11 cellular contexts compared by ENCODE assay signal in genomic region chr7:96663457-96663856, GRCh38. TPM values are rescaled to one million over a fixed set of nuclear protein-coding genes. Genes with fewer than 3 reads are reported as not detected.
DNase-seq lines count a peak whose midpoint lies in the region; ATAC-seq, FAIRE-seq and TF ChIP-seq lines count a peak whose summit lies in the region.
"Had no signal": no experiment of that assay in that cellular context is flagged by ENCODE, and none has a peak within 500 bp of the region (broad histone marks: within the 10 kb centered on the region; RNA-seq: fewer than 3 reads in every experiment).

No MANE protein-coding gene starts in this region.

- H3K4me2 ChIP-seq in GM12878 (ENCODE audit: control insufficient read depth, insufficient read depth) = peak overlapping the region; percentile 1

- no peak overlapping the region for H3K9ac ChIP-seq in GM12878 (ENCODE audit: control insufficient read depth, insufficient read depth, low read length)

- no peak for TF ChIP-seq POLR2A in GM12878 (IDR thresholded peaks at IDR 0.05; ENCODE audit: low read depth, low read length)
- TF ChIP-seq POLR2A in GM12892 (IDR thresholded peaks at IDR 0.05; ENCODE audit: low read depth, low read length) = no peak

- peak; percentile 95 for ATAC-seq in GM18858 (IDR thresholded peaks at IDR 0.05; ENCODE audit: unreplicated experiment)
- ATAC-seq in GM21526 (IDR thresholded peaks at IDR 0.05; ENCODE audit: low FRiP score, unreplicated experiment) = peak; percentile 85
- peak; percentile 75 for ATAC-seq in HG03280 (IDR thresholded peaks at IDR 0.05; ENCODE audit: unreplicated experiment)
- peak; percentile 99 for ATAC-seq in GM12878
- ATAC-seq: right cardiac atrium had no signal

- H3K9me3 ChIP-seq in GM12878 (replicated peaks; ENCODE audit: control insufficient read depth, insufficient read depth, low read length) = no peaks in the 10 kb centered on the region

- no peaks in the 10 kb centered on the region for H4K20me1 ChIP-seq in GM12878 (ENCODE audit: control insufficient read depth, insufficient read depth)

- 88% methylated on average over 2 of the region's 2 CpGs for WGBS in GM12878 (ENCODE audit: insufficient coverage, insufficient replicate concordance, low lambda C conversion rate, missing lambda C conversion rate)

- no TSS peak for BruUV-seq in GM12878 (replicated peaks; lab: Mats Ljungman, UMichigan)

- SMC1A ChIA-PET in GM12878 (lab: Charles Lee; ENCODE audit: uncharacterized antibody, unreplicated experiment) = no interaction called here

- FAIRE-seq in GM12878 (lab: Jason Lieb, UNC) (no peak), GM12892 (lab: Jason Lieb, UNC) (no peak)

- POLR2A ChIA-PET in GM12878 (lab: Charles Lee) = no interaction called here

- peaks cover 3% of the 10 kb centered on the region; the same call in 1 of the 2 replicates for H3K4me1 ChIP-seq in GM12878 (ENCODE audit: control insufficient read depth, insufficient read depth, low read length)

- TF ChIP-seq EP300 in GM12878 (IDR thresholded peaks at IDR 0.05; ENCODE audit: borderline replicate concordance in 1 of 2, control insufficient read depth in 1 of 2, low read depth in 2 of 2, low read length in 2 of 2) = no peak

- in situ Hi-C loops in GM12878 (cut with MboI) = no loop called here

- DNase-seq in GM12878 (ENCODE audit: low read depth, low spot score) (peak; percentile 25), GM12892 (ENCODE audit: insufficient read length) (no peak), NCI-H774 (lab: John Stamatoyannopoulos, UW) (no peak), D341Med (ENCODE audit: low spot score) (no peak)
- no peak for DNase-seq in activated T-cell treated with anti-CD3 and anti-CD28 coated beads, Interleukin-2, amount 50 U/mL, for 48 hours
- DNase-seq: NCI-H446 treated with DMSO at 0.1 percent for 48 hours, right cardiac atrium had no signal

- H3K27ac ChIP-seq in GM12878 (ENCODE audit: control insufficient read depth, insufficient read depth) = no peak overlapping the region
- H3K27ac ChIP-seq: epithelial cell of prostate had no signal

- CTCF ChIA-PET in GM12878 (lab: Yijun Ruan, JAX) = no interaction called here

- H2AFZ ChIP-seq in GM12878 (ENCODE audit: control insufficient read depth, low read depth, low read length) = no peak overlapping the region

- no peak for TF ChIP-seq RAD21 in GM12878 (IDR thresholded peaks at IDR 0.05; ENCODE audit: insufficient read depth, low read depth, low read length)

- intact Hi-C loops in GM12878 (cut with micrococcal nuclease; ENCODE audit: unreplicated experiment) = no loop called here

- RAD21 ChIA-PET in GM12878 (lab: Charles Lee; ENCODE audit: unreplicated experiment) = no interaction called here

- no peaks in the 10 kb centered on the region for H3K36me3 ChIP-seq in GM12878 (ENCODE audit: control insufficient read depth in 2 of 2, insufficient read depth in 2 of 2, low read length in 1 of 2)

- no peak overlapping the region for H3K4me3 ChIP-seq in GM12878

- no peaks in the 10 kb centered on the region for H3K79me2 ChIP-seq in GM12878 (ENCODE audit: control insufficient read depth, insufficient read depth, low read length)

- H3K27me3 ChIP-seq in GM12878 (replicated peaks in 1 of 2; ENCODE audit: control insufficient read depth in 2 of 2, insufficient read depth in 2 of 2, low read length in 1 of 2) = no peaks in the 10 kb centered on the region

- no peak for TF ChIP-seq CTCF in GM12878 (IDR thresholded peaks at IDR 0.05 in 2 of 3, conservative IDR thresholded peaks at IDR 0.05 in 1 of 3; ENCODE audit: control insufficient read depth in 2 of 3, extremely low read depth in 1 of 3, insufficient read depth in 1 of 3, low read depth in 3 of 3, low read length in 3 of 3)

TF ChIP-seq in GM12878, 131 proteins besides CTCF, POLR2A, EP300 and RAD21:
- TF ChIP-seq RAD51 (IDR thresholded peaks at IDR 0.05) = peak; percentile 72; the same call in 1 of the 2 replicates
- no peak for TF ChIP-seq LARP7 (IDR thresholded peaks at IDR 0.05)
- TF ChIP-seq ATF7 (IDR thresholded peaks at IDR 0.05; ENCODE audit: low read depth) = 0 out of 2 replicates have a peak, but pooled peaks have one; percentile 14
- TF ChIP-seq SPI1 (IDR thresholded peaks at IDR 0.05; ENCODE audit: borderline replicate concordance, insufficient read depth, low read depth, low read length) = peak; percentile 61
- 0 out of 2 replicates have a peak, but pooled peaks have one; percentile 18 for TF ChIP-seq RELB (IDR thresholded peaks at IDR 0.05; ENCODE audit: low read depth)
- no peak for TF ChIP-seq HDAC2 (IDR thresholded peaks at IDR 0.05)
- TF ChIP-seq MTA2 (IDR thresholded peaks at IDR 0.05; ENCODE audit: low read depth) = peak; percentile 75; the same call in 1 of the 2 replicates
- peak in 1 of 2 experiments; percentile 64; a peak in 1 of 4 replicates for TF ChIP-seq BHLHE40 (IDR thresholded peaks at IDR 0.05; ENCODE audit: borderline replicate concordance in 1 of 2, low read depth in 2 of 2, low read length in 1 of 2)
- TF ChIP-seq YBX1 (IDR thresholded peaks at IDR 0.05) = no peak
- TF ChIP-seq SIN3A (IDR thresholded peaks at IDR 0.05; ENCODE audit: low read depth, low read length) = no peak
- TF ChIP-seq RUNX3 (IDR thresholded peaks at IDR 0.05; ENCODE audit: low read length) = peak; percentile 36
- TF ChIP-seq IKZF2 (IDR thresholded peaks at IDR 0.05) = peak; percentile 55 to 65; a peak in 3 of 4 replicates
- TF ChIP-seq PKNOX1 (IDR thresholded peaks at IDR 0.05) = 0 out of 2 replicates have a peak, but pooled peaks have one; percentile 26
- no peak for TF ChIP-seq RELA (IDR thresholded peaks at IDR 0.05; ENCODE audit: borderline replicate concordance, partially characterized antibody)

RNA-seq across cellular contexts. Expression of gene SEM1, which starts 46.2 kb away (rescaled TPM):
- total RNA-seq in GM12878 (2013; cell fraction: nucleolus; rRNA removed) = 44.7 and 47.1 TPM in 2 replicates
- total RNA-seq in GM12878 (2014; rRNA removed) (89.2 and 160 TPM in 2 replicates), GM12878 (2014; rRNA removed; fragmentation: Illumina TruSeq; extraction: Trizol) (297 and 320 TPM in 2 replicates), GM12878 (2021) (40.2 and 44.6 TPM in 2 replicates)
- polyA plus RNA-seq in GM12878 (2011; ENCODE audit: low read depth) = 62.0 TPM
- polyA plus RNA-seq in GM12878 (2011; rRNA removed) (116 and 158 TPM in 2 replicates), GM12878 (2014; fragmentation: Illumina TruSeq; extraction: Trizol) (153 and 157 TPM in 2 replicates), GM12878 (2014; fragmentation: Nextera tagmentation; extraction: Ambion mirVana) (100 to 1,000 TPM; 504 to 606 TPM), GM12878 (2014; rRNA removed) (322 and 425 TPM in 2 replicates), GM12878 (2016; fragmentation: Nextera tagmentation; extraction: Ambion mirVana) (100 to 1,000 TPM; 414 to 426 TPM)
- 10.8 and 27.4 TPM in 2 replicates for polyA plus RNA-seq in GM12878 (2011; cell fraction: cytosol; rRNA removed)
- 38.3 and 82.1 TPM in 2 replicates for polyA plus RNA-seq in GM12878 (2011; cell fraction: nucleus; rRNA removed)
- 110 and 285 TPM in 2 replicates for polyA plus RNA-seq in GM12878 (2012)
- 22.3 and 24.7 TPM in 2 replicates for polyA minus RNA-seq in GM12878 (2011; rRNA and poly(A)+ RNA removed)
- polyA minus RNA-seq in GM12878 (2011; cell fraction: cytosol; rRNA and poly(A)+ RNA removed) = 7.8 and 19.5 TPM in 2 replicates
- 15.2 and 27.6 TPM in 2 replicates for polyA minus RNA-seq in GM12878 (2011; cell fraction: nucleus; rRNA and poly(A)+ RNA removed)
- polyA plus RNA-seq in GM12892 (2012; ENCODE audit: missing spikeins) = 316 TPM
